Comparison of ENCODE assay signal across 1 cellular context in genomic region chr19:3398114-3398899, GRCh38.
A peak's percentile ranks its signal among the peaks of the same experiment; 100 is the strongest.
TF ChIP-seq lines count a peak whose summit lies in the region.

No MANE protein-coding gene starts in this region.

TF ChIP-seq in HepG2, 621 proteins besides CTCF, POLR2A, EP300 and RAD21 (continued from another document):
- TF ChIP-seq TGIF2 (CRISPR knock-in tag; IDR thresholded peaks at IDR 0.05) (peak; percentile 64), ZNF24 (IDR thresholded peaks at IDR 0.05) (no peak), MIER2 (CRISPR knock-in tag; IDR thresholded peaks at IDR 0.05) (no peak), ZC3H13 (CRISPR knock-in tag; IDR thresholded peaks at IDR 0.05) (peak; percentile 59; the same call in 1 of the 2 replicates), GFI1 (CRISPR knock-in tag; IDR thresholded peaks at IDR 0.05; ENCODE audit: borderline replicate concordance) (0 out of 2 replicates have a peak, but pooled peaks have one; percentile 49), SRF (IDR thresholded peaks at IDR 0.05; ENCODE audit: low read depth, low read length) (no peak), BATF2 (CRISPR knock-in tag; IDR thresholded peaks at IDR 0.05) (peak; percentile 90; the same call in 1 of the 2 replicates), HOXA7 (CRISPR knock-in tag; IDR thresholded peaks at IDR 0.05) (no peak), NFE2L1 (CRISPR knock-in tag; IDR thresholded peaks at IDR 0.05; ENCODE audit: borderline replicate concordance) (no peak), SKIL (CRISPR knock-in tag; IDR thresholded peaks at IDR 0.05; ENCODE audit: borderline replicate concordance) (peak; percentile 97), ZNF441 (CRISPR knock-in tag; IDR thresholded peaks at IDR 0.05; ENCODE audit: borderline replicate concordance) (no peak), FOXK2 (IDR thresholded peaks at IDR 0.05) (no peak), ZNF101 (CRISPR knock-in tag; IDR thresholded peaks at IDR 0.05; ENCODE audit: borderline replicate concordance, low read depth) (no peak), MLX (CRISPR knock-in tag; IDR thresholded peaks at IDR 0.05) (peak; percentile 69; the same call in 1 of the 2 replicates), DPF2 (CRISPR knock-in tag; IDR thresholded peaks at IDR 0.05; ENCODE audit: borderline replicate concordance, low read depth) (peak; percentile 67), CHD4 (IDR thresholded peaks at IDR 0.05; ENCODE audit: borderline replicate concordance, low read length) (peak; percentile 85), RXRA (CRISPR knock-in tag; IDR thresholded peaks at IDR 0.05) (peak; percentile 98), PITX1 (CRISPR knock-in tag; IDR thresholded peaks at IDR 0.05) (no peak), MEF2D (CRISPR knock-in tag; IDR thresholded peaks at IDR 0.05) (peak; percentile 52), FUBP1 (CRISPR knock-in tag; IDR thresholded peaks at IDR 0.05; ENCODE audit: borderline replicate concordance) (no peak), GABPB1 (CRISPR knock-in tag; IDR thresholded peaks at IDR 0.05) (peak; percentile 80), GLI4 (CRISPR knock-in tag; IDR thresholded peaks at IDR 0.05; ENCODE audit: borderline replicate concordance) (peak; percentile 79; the same call in 1 of the 2 replicates), PLRG1 (conservative IDR thresholded peaks at IDR 0.05) (no peak), SIX1 (CRISPR knock-in tag; IDR thresholded peaks at IDR 0.05; ENCODE audit: borderline replicate concordance) (peak; percentile 18; the same call in 1 of the 2 replicates), SCMH1 (CRISPR knock-in tag; IDR thresholded peaks at IDR 0.05; ENCODE audit: borderline replicate concordance) (no peak), ZNF30 (CRISPR knock-in tag; IDR thresholded peaks at IDR 0.05) (no peak), ZHX2 (IDR thresholded peaks at IDR 0.05; ENCODE audit: low read depth) (0 out of 2 replicates have a peak, but pooled peaks have one; percentile 14), ZHX2 (CRISPR knock-in tag; IDR thresholded peaks at IDR 0.05; ENCODE audit: borderline replicate concordance) (no peak), AGO1 (IDR thresholded peaks at IDR 0.05; ENCODE audit: low read depth, low read length, poor library complexity, severe bottlenecking) (no peak), MTF2 (CRISPR knock-in tag; IDR thresholded peaks at IDR 0.05; ENCODE audit: borderline replicate concordance) (no peak), ARNTL (CRISPR knock-in tag; IDR thresholded peaks at IDR 0.05) (peak; percentile 97), ATRX (CRISPR knock-in tag; IDR thresholded peaks at IDR 0.05; ENCODE audit: borderline replicate concordance) (no peak), ZNF784 (CRISPR knock-in tag; IDR thresholded peaks at IDR 0.05; ENCODE audit: borderline replicate concordance) (no peak), ZBTB43 (CRISPR knock-in tag; conservative IDR thresholded peaks at IDR 0.05) (peak; percentile 74; the same call in 1 of the 2 replicates), ZNF780A (CRISPR knock-in tag; IDR thresholded peaks at IDR 0.05) (no peak; the same call in 1 of the 2 replicates), GZF1 (CRISPR knock-in tag; IDR thresholded peaks at IDR 0.05) (no peak), SOX13 (IDR thresholded peaks at IDR 0.05) (no peak), SOX13 (CRISPR knock-in tag; conservative IDR thresholded peaks at IDR 0.05 in 1 of 2, IDR thresholded peaks at IDR 0.05 in 1 of 2) (peak in 1 of 2 experiments; percentile 81; a peak in 2 of 4 replicates), SNAI1 (CRISPR knock-in tag; IDR thresholded peaks at IDR 0.05; ENCODE audit: borderline replicate concordance) (no peak), FOXC1 (CRISPR knock-in tag; IDR thresholded peaks at IDR 0.05; ENCODE audit: borderline replicate concordance) (no peak), DDIT3 (CRISPR knock-in tag; IDR thresholded peaks at IDR 0.05) (no peak), ZUFSP (CRISPR knock-in tag; IDR thresholded peaks at IDR 0.05; ENCODE audit: borderline replicate concordance) (no peak), POGZ (CRISPR knock-in tag; IDR thresholded peaks at IDR 0.05) (peak; percentile 35; the same call in 1 of the 2 replicates), FOXP4 (CRISPR knock-in tag; IDR thresholded peaks at IDR 0.05) (peak; percentile 83), ATF7 (IDR thresholded peaks at IDR 0.05) (no peak), ATF7 (CRISPR knock-in tag; IDR thresholded peaks at IDR 0.05) (peak; percentile 74; the same call in 1 of the 2 replicates)
